In the genomic region with DNA sequence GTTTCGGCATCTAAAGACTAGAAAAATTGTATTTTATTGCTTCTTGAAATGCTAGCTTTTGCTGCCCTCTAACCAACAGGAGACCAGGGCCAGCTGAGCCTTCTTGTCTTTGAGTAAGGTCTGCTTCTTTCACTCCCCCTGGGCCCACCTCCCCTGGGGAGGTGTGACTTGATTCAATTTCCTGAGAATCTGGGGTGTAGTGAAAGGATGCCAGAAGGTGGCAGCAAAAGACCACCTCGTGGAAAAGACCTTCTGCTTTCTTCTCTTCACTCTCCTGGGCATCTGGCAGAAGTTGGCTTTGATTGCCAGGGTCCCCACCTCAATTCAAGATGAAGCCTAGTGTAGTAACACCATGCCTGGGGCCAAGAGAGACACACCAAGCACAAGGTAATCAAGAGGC, we compare ENCODE assay signal across 9 cellular contexts.
DNase-seq lines count a peak whose midpoint lies in the region; ATAC-seq and TF ChIP-seq lines count a peak whose summit lies in the region.
"Had no signal": no experiment of that assay in that cellular context is flagged by ENCODE, and none has a peak within 500 bp of the region (broad histone marks: within the 10 kb centered on the region; RNA-seq: fewer than 3 reads in every experiment).

No MANE protein-coding gene starts in this region.

- peaks cover 2% of the 10 kb centered on the region for H3K4me1 Mint-ChIP-seq in T-helper 2 cell treated with Interferon-gamma antibody and Interleukin-4, amounts not matched to agents 5 μg/mL and 100 μg/mL, for 36 hours (ENCODE audit: low read depth)

- peak; percentile 84 for ATAC-seq in DND-41 (ENCODE audit: insufficient read depth, low read depth)
- ATAC-seq in right lobe of liver, result peak; percentile 77 to 79 (median 78)
- no peak for ATAC-seq in GM18502 (IDR thresholded peaks at IDR 0.05; ENCODE audit: poor library complexity, unreplicated experiment)
- ATAC-seq in GM18873 (IDR thresholded peaks at IDR 0.05; ENCODE audit: low FRiP score, unreplicated experiment), result no peak

- H3K4me1 ChIP-seq in DND-41 (ENCODE audit: insufficient read depth, low read length) (peaks cover 12% of the 10 kb centered on the region; the same call in 1 of the 2 replicates), Loucy (ENCODE audit: insufficient read depth, low read length, poor library complexity, severe bottlenecking) (no peaks in the 10 kb centered on the region), right lobe of liver (no peaks in the 10 kb centered on the region)

- H3K27me3 ChIP-seq in DND-41 (ENCODE audit: insufficient read depth, low read length, poor library complexity), result no peaks in the 10 kb centered on the region
- no peaks in the 10 kb centered on the region for H3K27me3 ChIP-seq in Loucy (ENCODE audit: insufficient read depth, low read length, poor library complexity, severe bottlenecking)
- no peaks in the 10 kb centered on the region for H3K27me3 ChIP-seq in right lobe of liver

- no peaks in the 10 kb centered on the region for H3K36me3 ChIP-seq in DND-41 (ENCODE audit: insufficient read depth, low read length)
- no peaks in the 10 kb centered on the region for H3K36me3 ChIP-seq in Loucy (ENCODE audit: insufficient read depth, low read length)
- H3K36me3 ChIP-seq in right lobe of liver, result no peaks in the 10 kb centered on the region

- H3K9me2 ChIP-seq in Loucy (replicated peaks; ENCODE audit: low read depth, low read length), result no peaks in the 10 kb centered on the region

- H3K27me3 Mint-ChIP-seq in T-helper 2 cell treated with Interferon-gamma antibody and Interleukin-4, amounts not matched to agents 5 μg/mL and 100 μg/mL, for 36 hours (ENCODE audit: low read depth), result no peaks in the 10 kb centered on the region

- H3K27ac ChIP-seq in DND-41 (ENCODE audit: low read length), result no peak overlapping the region
- no peak overlapping the region for H3K27ac ChIP-seq in coronary artery
- H3K27ac ChIP-seq in right lobe of liver, result no peak overlapping the region

- 0% methylated on average over 1 of the region's 2 CpGs for WGBS in right lobe of liver (ENCODE audit: insufficient coverage, low coverage, low lambda C conversion rate, missing lambda C conversion rate)

- DNase-seq in DND-41 (peak; percentile 66), coronary artery (ENCODE audit: low spot score) (peak; percentile 73), right lobe of liver (peak in 1 of 3 donors; percentile 50), stromal cell of bone marrow (ENCODE audit: low read depth) (peak; percentile 3)
- peak; percentile 18 for DNase-seq in T-helper 2 cell treated with Interferon-gamma antibody and Interleukin-4, amounts not matched to agents 5 μg/mL and 100 μg/mL, for 36 hours (ENCODE audit: low spot score)

- no peak overlapping the region for H3K4me2 ChIP-seq in DND-41 (ENCODE audit: insufficient read depth, low read length)
- no peak overlapping the region for H3K4me2 ChIP-seq in Loucy (ENCODE audit: low read depth, low read length, poor library complexity, severe bottlenecking)

- no peak overlapping the region for H3K9ac ChIP-seq in DND-41 (ENCODE audit: low read depth, low read length)
- no peak overlapping the region for H3K9ac ChIP-seq in Loucy (ENCODE audit: low read depth, low read length, poor library complexity, severe bottlenecking)

- intact Hi-C loops in right lobe of liver (cut with DNase I), result loop anchor here (10.0 kb wide), 1 partner anchor 195 kb away; no protein-coding TSS in a partner anchor

- H3K79me2 ChIP-seq in DND-41 (ENCODE audit: insufficient read depth, low read length) (no peaks in the 10 kb centered on the region), Loucy (ENCODE audit: insufficient read depth, low read length) (no peaks in the 10 kb centered on the region)

- H4K20me1 ChIP-seq in DND-41 (ENCODE audit: insufficient read depth, low read length) (no peaks in the 10 kb centered on the region), Loucy (ENCODE audit: insufficient read depth, low read length, poor library complexity, severe bottlenecking) (no peaks in the 10 kb centered on the region)

- no peak overlapping the region for H3K27ac Mint-ChIP-seq in T-helper 2 cell treated with Interferon-gamma antibody and Interleukin-4, amounts not matched to agents 5 μg/mL and 100 μg/mL, for 36 hours
- H3K27ac Mint-ChIP-seq: T-helper 1 cell treated with Interleukin-12 subunit alpha and Interleukin-12 subunit beta and Interleukin-4 antibody, amounts not matched to agents 30 μg/mL and 1 μg/mL, for 36 hours had no signal

- H2AFZ ChIP-seq in DND-41 (ENCODE audit: low read depth, low read length) (no peak overlapping the region), Loucy (ENCODE audit: low read length) (no peak overlapping the region)

- TF ChIP-seq POLR2A in right lobe of liver (IDR thresholded peaks at IDR 0.05), result no peak

- H3K9me3 Mint-ChIP-seq in T-helper 2 cell treated with Interferon-gamma antibody and Interleukin-4, amounts not matched to agents 5 μg/mL and 100 μg/mL, for 36 hours, result no peaks in the 10 kb centered on the region
- H3K9me3 Mint-ChIP-seq: T-helper 1 cell treated with Interleukin-12 subunit alpha and Interleukin-12 subunit beta and Interleukin-4 antibody, amounts not matched to agents 30 μg/mL and 1 μg/mL, for 36 hours had no signal

- H3F3A ChIP-seq in Loucy (ENCODE audit: low read depth), result no peaks in the 10 kb centered on the region

- TF ChIP-seq CTCF in DND-41 (IDR thresholded peaks at IDR 0.05; ENCODE audit: borderline replicate concordance, extremely low read depth, low read length, poor library complexity, severe bottlenecking) (peak; percentile 69), Loucy (conservative IDR thresholded peaks at IDR 0.05; ENCODE audit: low read length) (peak; percentile 61), coronary artery (IDR thresholded peaks at IDR 0.05) (peak; percentile 31), right lobe of liver (IDR thresholded peaks at IDR 0.05) (peak; percentile 52 to 60 (median 54))

- H3K9me3 ChIP-seq in DND-41 (ENCODE audit: insufficient read depth, low read length, severe bottlenecking) (no peaks in the 10 kb centered on the region), Loucy (ENCODE audit: insufficient read depth, low read depth, low read length) (no peaks in the 10 kb centered on the region), right lobe of liver (no peaks in the 10 kb centered on the region)

- no peak overlapping the region for H3K4me3 ChIP-seq in DND-41 (ENCODE audit: low read depth in 1 of 2, low read length in 2 of 2)
- H3K4me3 ChIP-seq in Loucy (ENCODE audit: low read length, poor library complexity, severe bottlenecking), result no peak overlapping the region
- H3K4me3 ChIP-seq in coronary artery, result no peak overlapping the region
- H3K4me3 ChIP-seq in right lobe of liver, result no peak overlapping the region

- no peaks in the 10 kb centered on the region for H3K36me3 Mint-ChIP-seq in T-helper 2 cell treated with Interferon-gamma antibody and Interleukin-4, amounts not matched to agents 5 μg/mL and 100 μg/mL, for 36 hours (ENCODE audit: low read depth)

- H3K4me3 Mint-ChIP-seq in T-helper 2 cell treated with Interferon-gamma antibody and Interleukin-4, amounts not matched to agents 5 μg/mL and 100 μg/mL, for 36 hours, result no peak overlapping the region
- H3K4me3 Mint-ChIP-seq: T-helper 1 cell treated with Interleukin-12 subunit alpha and Interleukin-12 subunit beta and Interleukin-4 antibody, amounts not matched to agents 30 μg/mL and 1 μg/mL, for 36 hours had no signal

Comparison
In these comparisons a context has a peak if more than half of its experiments do, and no peak if none do; other contexts are left out.
1. ATAC-seq: peak in DND-41 (single experiment) and right lobe of liver (4 of 4); none in GM18502 (single experiment) and GM18873 (single experiment).
2. Peak in every context shown above with its lines, with median percentiles within 50 percentile points of each other: CTCF ChIP-seq.